ENCODE assay signal across 1 cellular context in the genomic region with DNA sequence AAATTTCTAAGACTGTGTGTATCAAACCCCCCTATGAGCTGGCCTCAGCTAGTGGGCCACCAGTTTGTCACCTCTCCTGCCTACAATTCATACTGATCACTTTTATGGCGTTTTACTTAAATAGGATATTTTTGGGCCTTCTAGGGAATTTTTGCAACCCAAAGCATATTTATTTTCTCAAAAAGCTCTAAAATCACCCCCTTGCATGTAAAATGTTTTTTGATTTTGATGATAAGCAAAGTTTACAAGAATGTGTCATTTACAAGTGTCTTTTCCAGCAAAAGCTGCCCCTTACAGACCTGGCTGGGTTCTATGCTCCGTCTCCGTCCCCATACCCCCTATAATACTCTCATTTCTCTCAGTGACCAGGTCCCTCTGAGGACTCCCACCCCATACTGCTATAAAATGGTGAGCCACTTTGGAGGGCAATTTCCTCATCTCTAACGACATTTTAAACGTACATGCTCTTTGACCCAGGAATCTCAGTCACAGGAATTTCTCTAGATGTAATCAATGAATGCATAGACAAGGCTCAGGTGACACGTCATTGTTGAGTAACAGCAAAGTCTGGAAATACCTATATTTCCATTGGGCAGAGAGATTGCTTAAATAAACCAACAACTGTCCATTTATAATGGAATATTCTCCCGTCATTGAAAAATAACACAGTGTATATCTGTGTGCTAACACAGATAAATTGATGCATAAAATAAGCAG.
TF ChIP-seq lines count a peak whose summit lies in the region.

No MANE protein-coding gene starts in this region.

TF ChIP-seq in HepG2, 621 proteins besides CTCF, POLR2A, EP300 and RAD21 (continued from another document and continues in another):
- TF ChIP-seq KAT8 (CRISPR knock-in tag; IDR thresholded peaks at IDR 0.05) (peak; percentile 45; the same call in 1 of the 2 replicates), HOXA7 (CRISPR knock-in tag; IDR thresholded peaks at IDR 0.05) (no peak), ZNF407 (CRISPR knock-in tag; IDR thresholded peaks at IDR 0.05; ENCODE audit: not compliant biosample characterization) (no peak), RXRB (CRISPR knock-in tag; IDR thresholded peaks at IDR 0.05; ENCODE audit: borderline replicate concordance) (peak; percentile 57; the same call in 1 of the 2 replicates), TFAP4 (IDR thresholded peaks at IDR 0.05; ENCODE audit: borderline replicate concordance, low read depth) (no peak), ZBTB26 (CRISPR knock-in tag; IDR thresholded peaks at IDR 0.05; ENCODE audit: borderline replicate concordance) (no peak), SRSF1 (optimal IDR thresholded peaks at IDR 0.05; ENCODE audit: low read depth, low read length) (no peak), NCOA1 (CRISPR knock-in tag; IDR thresholded peaks at IDR 0.05) (no peak), SNAPC2 (CRISPR knock-in tag; IDR thresholded peaks at IDR 0.05) (peak; percentile 57; the same call in 1 of the 2 replicates), ZNF569 (CRISPR knock-in tag; IDR thresholded peaks at IDR 0.05; ENCODE audit: borderline replicate concordance) (no peak), THAP11 (CRISPR knock-in tag; IDR thresholded peaks at IDR 0.05) (peak; percentile 53), EEA1 (CRISPR knock-in tag; IDR thresholded peaks at IDR 0.05; ENCODE audit: borderline replicate concordance) (no peak), MYNN (CRISPR knock-in tag; IDR thresholded peaks at IDR 0.05; ENCODE audit: low read depth) (no peak), ZNF839 (CRISPR knock-in tag; IDR thresholded peaks at IDR 0.05; ENCODE audit: borderline replicate concordance) (no peak), RELA (CRISPR knock-in tag; IDR thresholded peaks at IDR 0.05) (no peak), ELF3 (CRISPR knock-in tag; IDR thresholded peaks at IDR 0.05) (peak; percentile 74), PHF8 (CRISPR knock-in tag; IDR thresholded peaks at IDR 0.05) (no peak), MTA1 (CRISPR knock-in tag; IDR thresholded peaks at IDR 0.05; ENCODE audit: borderline replicate concordance) (no peak), ZNF383 (CRISPR knock-in tag; IDR thresholded peaks at IDR 0.05; ENCODE audit: borderline replicate concordance) (no peak), CEBPG (CRISPR knock-in tag; IDR thresholded peaks at IDR 0.05) (peak; percentile 87), ZBTB7B (CRISPR knock-in tag; IDR thresholded peaks at IDR 0.05) (no peak), ZFX (CRISPR knock-in tag; IDR thresholded peaks at IDR 0.05; ENCODE audit: low read depth) (no peak), ATF4 (CRISPR knock-in tag; IDR thresholded peaks at IDR 0.05) (0 out of 4 replicates have a peak, but pooled peaks of 1 of the 2 experiments have one; percentile 32), ONECUT2 (CRISPR knock-in tag; IDR thresholded peaks at IDR 0.05) (peak; percentile 71; the same call in 1 of the 2 replicates), ARNTL (CRISPR knock-in tag; IDR thresholded peaks at IDR 0.05) (no peak), ZFP36L1 (CRISPR knock-in tag; IDR thresholded peaks at IDR 0.05) (no peak), ZNF563 (CRISPR knock-in tag; IDR thresholded peaks at IDR 0.05) (no peak), CBX1 (IDR thresholded peaks at IDR 0.05; ENCODE audit: low read depth) (no peak), MBD4 (IDR thresholded peaks at IDR 0.05; ENCODE audit: borderline replicate concordance, low read length) (no peak)
- TF ChIP-seq, protein P1, sequence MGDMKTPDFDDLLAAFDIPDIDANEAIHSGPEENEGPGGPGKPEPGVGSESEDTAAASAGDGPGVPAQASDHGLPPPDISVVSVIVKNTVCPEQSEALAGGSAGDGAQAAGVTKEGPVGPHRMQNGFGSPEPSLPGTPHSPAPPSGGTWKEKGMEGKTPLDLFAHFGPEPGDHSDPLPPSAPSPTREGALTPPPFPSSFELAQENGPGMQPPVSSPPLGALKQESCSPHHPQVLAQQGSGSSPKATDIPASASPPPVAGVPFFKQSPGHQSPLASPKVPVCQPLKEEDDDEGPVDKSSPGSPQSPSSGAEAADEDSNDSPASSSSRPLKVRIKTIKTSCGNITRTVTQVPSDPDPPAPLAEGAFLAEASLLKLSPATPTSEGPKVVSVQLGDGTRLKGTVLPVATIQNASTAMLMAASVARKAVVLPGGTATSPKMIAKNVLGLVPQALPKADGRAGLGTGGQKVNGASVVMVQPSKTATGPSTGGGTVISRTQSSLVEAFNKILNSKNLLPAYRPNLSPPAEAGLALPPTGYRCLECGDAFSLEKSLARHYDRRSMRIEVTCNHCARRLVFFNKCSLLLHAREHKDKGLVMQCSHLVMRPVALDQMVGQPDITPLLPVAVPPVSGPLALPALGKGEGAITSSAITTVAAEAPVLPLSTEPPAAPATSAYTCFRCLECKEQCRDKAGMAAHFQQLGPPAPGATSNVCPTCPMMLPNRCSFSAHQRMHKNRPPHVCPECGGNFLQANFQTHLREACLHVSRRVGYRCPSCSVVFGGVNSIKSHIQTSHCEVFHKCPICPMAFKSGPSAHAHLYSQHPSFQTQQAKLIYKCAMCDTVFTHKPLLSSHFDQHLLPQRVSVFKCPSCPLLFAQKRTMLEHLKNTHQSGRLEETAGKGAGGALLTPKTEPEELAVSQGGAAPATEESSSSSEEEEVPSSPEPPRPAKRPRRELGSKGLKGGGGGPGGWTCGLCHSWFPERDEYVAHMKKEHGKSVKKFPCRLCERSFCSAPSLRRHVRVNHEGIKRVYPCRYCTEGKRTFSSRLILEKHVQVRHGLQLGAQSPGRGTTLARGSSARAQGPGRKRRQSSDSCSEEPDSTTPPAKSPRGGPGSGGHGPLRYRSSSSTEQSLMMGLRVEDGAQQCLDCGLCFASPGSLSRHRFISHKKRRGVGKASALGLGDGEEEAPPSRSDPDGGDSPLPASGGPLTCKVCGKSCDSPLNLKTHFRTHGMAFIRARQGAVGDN (CRISPR knock-in tag; IDR thresholded peaks at IDR 0.05), result no peak
- TF ChIP-seq, protein P2, sequence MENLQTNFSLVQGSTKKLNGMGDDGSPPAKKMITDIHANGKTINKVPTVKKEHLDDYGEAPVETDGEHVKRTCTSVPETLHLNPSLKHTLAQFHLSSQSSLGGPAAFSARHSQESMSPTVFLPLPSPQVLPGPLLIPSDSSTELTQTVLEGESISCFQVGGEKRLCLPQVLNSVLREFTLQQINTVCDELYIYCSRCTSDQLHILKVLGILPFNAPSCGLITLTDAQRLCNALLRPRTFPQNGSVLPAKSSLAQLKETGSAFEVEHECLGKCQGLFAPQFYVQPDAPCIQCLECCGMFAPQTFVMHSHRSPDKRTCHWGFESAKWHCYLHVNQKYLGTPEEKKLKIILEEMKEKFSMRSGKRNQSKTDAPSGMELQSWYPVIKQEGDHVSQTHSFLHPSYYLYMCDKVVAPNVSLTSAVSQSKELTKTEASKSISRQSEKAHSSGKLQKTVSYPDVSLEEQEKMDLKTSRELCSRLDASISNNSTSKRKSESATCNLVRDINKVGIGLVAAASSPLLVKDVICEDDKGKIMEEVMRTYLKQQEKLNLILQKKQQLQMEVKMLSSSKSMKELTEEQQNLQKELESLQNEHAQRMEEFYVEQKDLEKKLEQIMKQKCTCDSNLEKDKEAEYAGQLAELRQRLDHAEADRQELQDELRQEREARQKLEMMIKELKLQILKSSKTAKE (CRISPR knock-in tag; IDR thresholded peaks at IDR 0.05; ENCODE audit: borderline replicate concordance), result no peak
- TF ChIP-seq, protein P3, sequence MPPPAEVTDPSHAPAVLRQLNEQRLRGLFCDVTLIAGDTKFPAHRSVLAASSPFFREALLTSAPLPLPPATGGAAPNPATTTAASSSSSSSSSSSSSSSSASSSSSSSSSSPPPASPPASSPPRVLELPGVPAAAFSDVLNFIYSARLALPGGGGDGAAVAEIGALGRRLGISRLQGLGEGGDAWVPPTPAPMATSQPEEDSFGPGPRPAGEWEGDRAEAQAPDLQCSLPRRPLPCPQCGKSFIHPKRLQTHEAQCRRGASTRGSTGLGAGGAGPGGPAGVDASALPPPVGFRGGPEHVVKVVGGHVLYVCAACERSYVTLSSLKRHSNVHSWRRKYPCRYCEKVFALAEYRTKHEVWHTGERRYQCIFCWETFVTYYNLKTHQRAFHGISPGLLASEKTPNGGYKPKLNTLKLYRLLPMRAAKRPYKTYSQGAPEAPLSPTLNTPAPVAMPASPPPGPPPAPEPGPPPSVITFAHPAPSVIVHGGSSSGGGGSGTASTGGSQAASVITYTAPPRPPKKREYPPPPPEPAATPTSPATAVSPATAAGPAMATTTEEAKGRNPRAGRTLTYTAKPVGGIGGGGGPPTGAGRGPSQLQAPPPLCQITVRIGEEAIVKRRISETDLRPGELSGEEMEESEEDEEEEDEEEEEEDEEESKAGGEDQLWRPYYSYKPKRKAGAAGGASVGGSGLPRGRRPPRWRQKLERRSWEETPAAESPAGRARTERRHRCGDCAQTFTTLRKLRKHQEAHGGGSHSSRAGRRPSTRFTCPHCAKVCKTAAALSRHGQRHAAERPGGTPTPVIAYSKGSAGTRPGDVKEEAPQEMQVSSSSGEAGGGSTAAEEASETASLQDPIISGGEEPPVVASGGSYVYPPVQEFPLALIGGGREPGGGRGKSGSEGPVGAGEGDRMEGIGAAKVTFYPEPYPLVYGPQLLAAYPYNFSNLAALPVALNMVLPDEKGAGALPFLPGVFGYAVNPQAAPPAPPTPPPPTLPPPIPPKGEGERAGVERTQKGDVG (CRISPR knock-in tag; IDR thresholded peaks at IDR 0.05; ENCODE audit: borderline replicate concordance), result no peak
- TF ChIP-seq, protein P4, sequence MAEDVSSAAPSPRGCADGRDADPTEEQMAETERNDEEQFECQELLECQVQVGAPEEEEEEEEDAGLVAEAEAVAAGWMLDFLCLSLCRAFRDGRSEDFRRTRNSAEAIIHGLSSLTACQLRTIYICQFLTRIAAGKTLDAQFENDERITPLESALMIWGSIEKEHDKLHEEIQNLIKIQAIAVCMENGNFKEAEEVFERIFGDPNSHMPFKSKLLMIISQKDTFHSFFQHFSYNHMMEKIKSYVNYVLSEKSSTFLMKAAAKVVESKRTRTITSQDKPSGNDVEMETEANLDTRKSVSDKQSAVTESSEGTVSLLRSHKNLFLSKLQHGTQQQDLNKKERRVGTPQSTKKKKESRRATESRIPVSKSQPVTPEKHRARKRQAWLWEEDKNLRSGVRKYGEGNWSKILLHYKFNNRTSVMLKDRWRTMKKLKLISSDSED (CRISPR knock-in tag; IDR thresholded peaks at IDR 0.05), result no peak
